8 cellular contexts compared by ENCODE assay signal in the genomic region with DNA sequence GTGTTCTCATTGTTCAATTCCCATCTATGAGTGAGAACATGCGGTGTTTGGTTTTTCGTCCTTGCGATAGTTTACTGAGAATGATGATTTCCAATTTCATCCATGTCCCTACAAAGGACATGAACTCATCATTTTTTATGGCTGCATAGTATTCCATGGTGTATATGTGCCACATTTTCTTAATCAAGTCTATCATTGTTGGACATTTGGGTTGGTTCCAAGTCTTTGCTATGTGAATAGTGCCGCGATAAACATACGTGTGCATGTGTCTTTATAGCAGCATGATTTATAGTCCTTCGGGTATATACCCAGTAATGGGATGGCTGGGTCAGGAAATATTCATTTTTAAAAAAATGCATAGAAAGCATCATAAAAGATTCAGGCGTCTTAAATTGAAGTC. TPM values are rescaled to one million over a fixed set of nuclear protein-coding genes. Genes with fewer than 3 reads are reported as not detected.
"Had no signal": no experiment of that assay in that cellular context is flagged by ENCODE, and none has a peak within 500 bp of the region (broad histone marks: within the 10 kb centered on the region; RNA-seq: fewer than 3 reads in every experiment).

No MANE protein-coding gene starts in this region.

RNA-seq across cellular contexts. Expression of gene CPED1, which starts 4.9 kb away (rescaled TPM):
- total RNA-seq: activated CD4-positive, alpha-beta memory T cell treated with anti-CD3 and anti-CD28 coated beads for 36 hours; activated CD4-positive, alpha-beta memory T cell treated with anti-CD3 and anti-CD28 coated beads, Interleukin-2, amount 10 ng/mL, durations not matched to agents 7 days and 5 days; activated CD4-positive, alpha-beta T cell treated with anti-CD3 and anti-CD28 coated beads for 36 hours; activated CD4-positive, alpha-beta T cell treated with anti-CD3 and anti-CD28 coated beads, Interleukin-2, amount 10 ng/mL, durations not matched to agents 24 days and 14 days; activated CD8-positive, alpha-beta T cell treated with anti-CD3 and anti-CD28 coated beads for 36 hours; activated CD8-positive, alpha-beta T cell treated with anti-CD3 and anti-CD28 coated beads, Interleukin-2, amount 10 ng/mL, durations not matched to agents 7 days and 5 days; T-helper 1 cell treated with Interleukin-12 subunit alpha and Interleukin-12 subunit beta and Interleukin-4 antibody, amounts not matched to agents 30 ng/mL and 1 ng/mL, for 36 hours; T-helper 2 cell treated with Interferon-gamma antibody and Interleukin-4, amounts not matched to agents 100 ng/mL and 5 ng/mL, for 36 hours had no signal
